Comparison of ENCODE assay signal across 10 cellular contexts in the genomic region with DNA sequence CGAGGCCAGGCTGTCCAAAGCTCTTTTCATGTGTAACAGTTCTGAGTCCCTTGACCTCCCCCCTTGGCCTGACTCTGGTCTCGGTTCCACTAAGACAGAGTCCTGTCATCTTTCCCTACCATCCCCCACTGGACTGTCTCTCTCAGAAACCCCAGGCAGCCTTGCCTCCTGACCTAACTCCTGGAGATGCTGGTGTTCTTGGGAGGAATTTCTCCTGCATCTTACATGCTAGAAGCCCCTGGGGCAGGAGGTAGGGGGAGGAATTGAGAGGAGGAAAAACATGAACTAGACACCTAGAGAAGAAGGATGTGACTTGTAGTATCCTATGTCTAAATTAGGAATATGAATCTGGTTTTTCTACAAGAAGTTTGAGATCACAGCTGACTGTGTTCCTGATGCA. TPM values are rescaled to one million over a fixed set of nuclear protein-coding genes. Genes with fewer than 3 reads are reported as not detected.
DNase-seq lines count a peak whose midpoint lies in the region; ATAC-seq and TF ChIP-seq lines count a peak whose summit lies in the region.
"Had no signal": no experiment of that assay in that cellular context is flagged by ENCODE, and none has a peak within 500 bp of the region (broad histone marks: within the 10 kb centered on the region; RNA-seq: fewer than 3 reads in every experiment).

No MANE protein-coding gene starts in this region.

- peak overlapping the region; percentile 96 to 99 (median 98) for H3K27ac Mint-ChIP-seq in CD14-positive monocyte
- peak overlapping the region; percentile 81 for H3K27ac Mint-ChIP-seq in activated naive CD8-positive, alpha-beta T cell treated with anti-CD3 and anti-CD28 coated beads, Interleukin-2, amount 50 U/mL, for 24 hours
- peak overlapping the region; percentile 94 to 99 for H3K27ac Mint-ChIP-seq in natural killer cell treated with Interleukin-12 subunit alpha and Interleukin-12 subunit beta and Interleukin-15 and Interleukin-18, amount 100 ng/mL, for 72 hours

- peaks cover 20% of the 10 kb centered on the region for H3K36me3 ChIP-seq in DOHH2 (ENCODE audit: control insufficient read depth, low read length)

- no peak for ATAC-seq in activated naive CD8-positive, alpha-beta T cell treated with anti-CD3 and anti-CD28 coated beads, Interleukin-2, amount 50 U/mL, for 24 hours
- ATAC-seq in natural killer cell treated with Interleukin-12 subunit alpha and Interleukin-12 subunit beta and Interleukin-15 and Interleukin-18, amount 100 ng/mL, for 72 hours: no peak
- no peak for ATAC-seq in omental fat pad (ENCODE audit: low FRiP score)

- peak overlapping the region in 1 of 2 donors; percentile 94 for H3K4me3 Mint-ChIP-seq in CD14-positive monocyte
- H3K4me3 Mint-ChIP-seq in activated naive CD8-positive, alpha-beta T cell treated with anti-CD3 and anti-CD28 coated beads, Interleukin-2, amount 50 U/mL, for 24 hours: no peak overlapping the region
- no peak overlapping the region for H3K4me3 Mint-ChIP-seq in natural killer cell treated with Interleukin-12 subunit alpha and Interleukin-12 subunit beta and Interleukin-15 and Interleukin-18, amount 100 ng/mL, for 72 hours

- H4K20me1 ChIP-seq in DOHH2 (ENCODE audit: control insufficient read depth, insufficient read depth, low read depth, low read length): no peaks in the 10 kb centered on the region

- H3K36me3 Mint-ChIP-seq in CD14-positive monocyte: peaks cover 54 to 60% of the 10 kb centered on the region in 2 donors
- peaks cover 13% of the 10 kb centered on the region for H3K36me3 Mint-ChIP-seq in activated naive CD8-positive, alpha-beta T cell treated with anti-CD3 and anti-CD28 coated beads, Interleukin-2, amount 50 U/mL, for 24 hours (ENCODE audit: low read depth)
- H3K36me3 Mint-ChIP-seq in natural killer cell treated with Interleukin-12 subunit alpha and Interleukin-12 subunit beta and Interleukin-15 and Interleukin-18, amount 100 ng/mL, for 72 hours: peaks cover 9% of the 10 kb centered on the region

- peaks cover 0 to 4% (median 0%) of the 10 kb centered on the region in 7 donors for H3K9me3 Mint-ChIP-seq in CD14-positive monocyte
- no peaks in the 10 kb centered on the region for H3K9me3 Mint-ChIP-seq in activated naive CD8-positive, alpha-beta T cell treated with anti-CD3 and anti-CD28 coated beads, Interleukin-2, amount 50 U/mL, for 24 hours
- no peaks in the 10 kb centered on the region for H3K9me3 Mint-ChIP-seq in natural killer cell treated with Interleukin-12 subunit alpha and Interleukin-12 subunit beta and Interleukin-15 and Interleukin-18, amount 100 ng/mL, for 72 hours

- no peaks in the 10 kb centered on the region for H3K79me2 ChIP-seq in DOHH2 (ENCODE audit: control insufficient read depth, low read length)

- intact Hi-C loops in CD14-positive monocyte (cut with micrococcal nuclease): no loop called here

- H3K4me1 Mint-ChIP-seq in CD14-positive monocyte: peaks cover 47% of the 10 kb centered on the region
- H3K4me1 Mint-ChIP-seq in activated naive CD8-positive, alpha-beta T cell treated with anti-CD3 and anti-CD28 coated beads, Interleukin-2, amount 50 U/mL, for 24 hours: peaks cover 25% of the 10 kb centered on the region
- peaks cover 25 to 35% of the 10 kb centered on the region in 2 donors for H3K4me1 Mint-ChIP-seq in natural killer cell treated with Interleukin-12 subunit alpha and Interleukin-12 subunit beta and Interleukin-15 and Interleukin-18, amount 100 ng/mL, for 72 hours (ENCODE audit: low read depth in 2 of 2)

- no peak for DNase-seq in CD14-positive monocyte (ENCODE audit: low spot score)
- no peak for DNase-seq in activated naive CD8-positive, alpha-beta T cell treated with anti-CD3 and anti-CD28 coated beads, Interleukin-2, amount 50 U/mL, for 24 hours
- no peak for DNase-seq in natural killer cell treated with Interleukin-12 subunit alpha and Interleukin-12 subunit beta and Interleukin-15 and Interleukin-18, amount 100 ng/mL, for 72 hours (ENCODE audit: low spot score)
- no peak for DNase-seq in omental fat pad (ENCODE audit: low spot score)
- DNase-seq in HEK293T (ENCODE audit: extremely low spot score): no peak
- DNase-seq in DMS153 treated with DMSO at 0.1 percent for 48 hours (lab: John Stamatoyannopoulos, UW; ENCODE audit: unreplicated experiment): no peak
- DNase-seq: DMS79 treated with DMSO at 0.1 percent for 48 hours; effector CD4-positive, alpha-beta T cell; NK-92 treated with Interleukin-12 subunit alpha and Interleukin-12 subunit beta, amount 100 ng/mL, for 24 hours had no signal

- CTCF ChIA-PET in HEK293T (lab: Yijun Ruan, JAX): no interaction called here

- no peaks in the 10 kb centered on the region for H3K9me3 ChIP-seq in DOHH2 (ENCODE audit: control insufficient read depth, insufficient read depth, low read length)

- H3K4me1 ChIP-seq in DOHH2 (ENCODE audit: control insufficient read depth, low read length): peaks cover 46% of the 10 kb centered on the region

- H3K9me2 ChIP-seq in DOHH2 (replicated peaks; ENCODE audit: control insufficient read depth, low read length): no peaks in the 10 kb centered on the region

- POLR2A ChIA-PET in HEK293T (lab: Yijun Ruan, JAX): no interaction called here

- peaks cover 0 to 3% (median 3%) of the 10 kb centered on the region in 3 donors for H3K27me3 Mint-ChIP-seq in CD14-positive monocyte (ENCODE audit: low read depth in 3 of 3)
- H3K27me3 Mint-ChIP-seq in activated naive CD8-positive, alpha-beta T cell treated with anti-CD3 and anti-CD28 coated beads, Interleukin-2, amount 50 U/mL, for 24 hours: no peaks in the 10 kb centered on the region
- H3K27me3 Mint-ChIP-seq in natural killer cell treated with Interleukin-12 subunit alpha and Interleukin-12 subunit beta and Interleukin-15 and Interleukin-18, amount 100 ng/mL, for 72 hours: no peaks in the 10 kb centered on the region

- 0 out of 2 replicates have a peak, but pooled peaks cover 4% of the 10 kb centered on the region for H3F3A ChIP-seq in DOHH2 (ENCODE audit: control insufficient read depth, insufficient read depth)

- no peak overlapping the region for H3K4me3 ChIP-seq in DOHH2 (ENCODE audit: low read length)

- H3K27me3 ChIP-seq in DOHH2 (ENCODE audit: control insufficient read depth, low read length): no peaks in the 10 kb centered on the region

- peak overlapping the region; percentile 53; the same call in 1 of the 2 replicates for H3K4me2 ChIP-seq in DOHH2 (ENCODE audit: low read length)

- TF ChIP-seq CTCF in CD14-positive monocyte (IDR thresholded peaks at IDR 0.05): no peak
- TF ChIP-seq CTCF in DOHH2 (IDR thresholded peaks at IDR 0.05; ENCODE audit: low read depth, low read length, poor library complexity, severe bottlenecking): no peak
- TF ChIP-seq CTCF in omental fat pad (IDR thresholded peaks at IDR 0.05): no peak

- no peak overlapping the region for H3K27ac ChIP-seq in DOHH2 (ENCODE audit: low read depth, low read length)

TF ChIP-seq in HEK293T, 16 proteins besides CTCF, POLR2A, EP300 and RAD21:
- no peak for TF ChIP-seq FOXK2 (IDR thresholded peaks at IDR 0.05)
- no peak for TF ChIP-seq TARDBP (IDR thresholded peaks at IDR 0.05)
- TF ChIP-seq FOXM1 (IDR thresholded peaks at IDR 0.05; ENCODE audit: borderline replicate concordance): no peak
- no peak for TF ChIP-seq L3MBTL2 (conservative IDR thresholded peaks at IDR 0.05)
- TF ChIP-seq ELF4 (IDR thresholded peaks at IDR 0.05): no peak
- TF ChIP-seq PKNOX1 (IDR thresholded peaks at IDR 0.05): no peak
- no peak for TF ChIP-seq FOXA1 (IDR thresholded peaks at IDR 0.05)
TF ChIP-seq in HEK293T: peak in this region for 0.

RNA-seq across cellular contexts. Expression of gene IL18BP, which starts 0.6 kb away (rescaled TPM):
- polyA plus RNA-seq in CD14-positive monocyte: 1 to 10 TPM; 7.4 to 8.3 TPM
- total RNA-seq in natural killer cell treated with Interleukin-12 subunit alpha and Interleukin-12 subunit beta and Interleukin-15 and Interleukin-18, amount 100 ng/mL, for 72 hours: 10 to 100 TPM; 16.5 to 20.6 TPM
- total RNA-seq in omental fat pad: 10 to 100 TPM in 2 of 4 donors, 1 to 10 TPM in 2; 4.1 to 16.7 (median 10.8) TPM
